In genomic region chr6:14921878-14922277, GRCh38 we compare ENCODE assay signal across 11 cellular contexts.
DNase-seq lines count a peak whose midpoint lies in the region; ATAC-seq and TF ChIP-seq lines count a peak whose summit lies in the region.
"Had no signal": no experiment of that assay in that cellular context is flagged by ENCODE, and none has a peak within 500 bp of the region (broad histone marks: within the 10 kb centered on the region; RNA-seq: fewer than 3 reads in every experiment).

No MANE protein-coding gene starts in this region.

- in situ Hi-C loops in gastrocnemius medialis (cut with MboI; ENCODE audit: low sequenced_read_pairs in 4 of 4), result no loop called here

- peaks cover 10% of the 10 kb centered on the region for H3K27me3 Mint-ChIP-seq in brain

- H3K4me1 ChIP-seq in Loucy (ENCODE audit: insufficient read depth, low read length, poor library complexity, severe bottlenecking), result peaks cover 51% of the 10 kb centered on the region
- H3K4me1 ChIP-seq in gastrocnemius medialis, result peaks cover 48 to 62% of the 10 kb centered on the region in 2 donors

- no peak for TF ChIP-seq POLR2A in gastrocnemius medialis (IDR thresholded peaks at IDR 0.05)

- POLR2A ChIA-PET in RWPE1 (lab: Yijun Ruan, JAX; ENCODE audit: low non-redundant PET), result no interaction called here

- peak overlapping the region; percentile 12 to 78 (median 63) for H3K27ac Mint-ChIP-seq in brain
- H3K27ac Mint-ChIP-seq: activated CD4-positive, alpha-beta T cell treated with anti-CD3 and anti-CD28 coated beads, Interleukin-2, amount 10 ng/mL, durations not matched to agents 24 days and 14 days had no signal

- H3K9ac ChIP-seq in Loucy (ENCODE audit: low read depth, low read length, poor library complexity, severe bottlenecking), result peak overlapping the region; percentile 6

- no peaks in the 10 kb centered on the region for H3K9me2 ChIP-seq in Loucy (replicated peaks; ENCODE audit: low read depth, low read length)

- H3K4me3 ChIP-seq in Loucy (ENCODE audit: low read length, poor library complexity, severe bottlenecking), result no peak overlapping the region
- H3K4me3 ChIP-seq in gastrocnemius medialis, result no peak overlapping the region
- H3K4me3 ChIP-seq: SK-N-MC had no signal

- peaks cover 67% of the 10 kb centered on the region for H3K4me1 Mint-ChIP-seq in brain
- H3K4me1 Mint-ChIP-seq: activated CD4-positive, alpha-beta T cell treated with anti-CD3 and anti-CD28 coated beads, Interleukin-2, amount 10 ng/mL, durations not matched to agents 24 days and 14 days had no signal

- peak overlapping the region in 1 of 5 experiments; percentile 22 for H3K4me3 Mint-ChIP-seq in brain
- H3K4me3 Mint-ChIP-seq: activated CD4-positive, alpha-beta T cell treated with anti-CD3 and anti-CD28 coated beads, Interleukin-2, amount 10 ng/mL, durations not matched to agents 24 days and 14 days had no signal

- no peaks in the 10 kb centered on the region for H3K9me3 ChIP-seq in Loucy (ENCODE audit: insufficient read depth, low read depth, low read length)
- no peaks in the 10 kb centered on the region for H3K9me3 ChIP-seq in gastrocnemius medialis

- H3K36me3 ChIP-seq in Loucy (ENCODE audit: insufficient read depth, low read length) (no peaks in the 10 kb centered on the region), gastrocnemius medialis (no peaks in the 10 kb centered on the region)

- H3F3A ChIP-seq in Loucy (ENCODE audit: low read depth), result no peaks in the 10 kb centered on the region

- peak overlapping the region; percentile 45 for H2AFZ ChIP-seq in Loucy (ENCODE audit: low read length)

- H3K27me3 ChIP-seq in Loucy (ENCODE audit: insufficient read depth, low read length, poor library complexity, severe bottlenecking) (no peaks in the 10 kb centered on the region), gastrocnemius medialis (no peaks in the 10 kb centered on the region)

- ATAC-seq in left lobe of liver, result peak; percentile 21
- no peak for ATAC-seq in gastrocnemius medialis
- ATAC-seq in GM18868 (IDR thresholded peaks at IDR 0.05; ENCODE audit: unreplicated experiment), result no peak
- no peak for ATAC-seq in HG03108 (IDR thresholded peaks at IDR 0.05; ENCODE audit: unreplicated experiment)

- CTCF ChIA-PET in RWPE1 (lab: Yijun Ruan, JAX), result no interaction called here

- H3K9me3 Mint-ChIP-seq in brain, result peaks cover 0 to 10% (median 0%) of the 10 kb centered on the region in 5 experiments
- H3K9me3 Mint-ChIP-seq: activated CD4-positive, alpha-beta T cell treated with anti-CD3 and anti-CD28 coated beads, Interleukin-2, amount 10 ng/mL, durations not matched to agents 24 days and 14 days had no signal

- H3K79me2 ChIP-seq in Loucy (ENCODE audit: insufficient read depth, low read length), result no peaks in the 10 kb centered on the region

- no peak overlapping the region for H3K4me2 ChIP-seq in Loucy (ENCODE audit: low read depth, low read length, poor library complexity, severe bottlenecking)

- H3K27ac ChIP-seq in gastrocnemius medialis (peak overlapping the region; percentile 87 to 97 (median 92)), RWPE1 (no peak overlapping the region)
- H3K27ac ChIP-seq: SK-N-MC had no signal

- no peaks in the 10 kb centered on the region for H4K20me1 ChIP-seq in Loucy (ENCODE audit: insufficient read depth, low read length, poor library complexity, severe bottlenecking)

- TF ChIP-seq CTCF in Loucy (conservative IDR thresholded peaks at IDR 0.05; ENCODE audit: low read length), result no peak
- no peak for TF ChIP-seq CTCF in brain (conservative IDR thresholded peaks at IDR 0.05)
- no peak for TF ChIP-seq CTCF in gastrocnemius medialis (IDR thresholded peaks at IDR 0.05 in 4 of 5, conservative IDR thresholded peaks at IDR 0.05 in 1 of 5)
- no peak for TF ChIP-seq CTCF in RWPE1 (conservative IDR thresholded peaks at IDR 0.05; ENCODE audit: low read depth)

- no peaks in the 10 kb centered on the region for H3K36me3 Mint-ChIP-seq in brain

- intact Hi-C loops in gastrocnemius medialis (cut with DNase I; ENCODE audit: low total_unique reads), result loop anchor here (5.0 to 10.0 kb wide), 3 partner anchors 433 to 593 kb away; no protein-coding TSS in a partner anchor

- peak; percentile 47 for DNase-seq in left lobe of liver (ENCODE audit: low spot score)
- DNase-seq in gastrocnemius medialis, result peak; percentile 27 to 45
- DNase-seq in NCI-H2227 (lab: John Stamatoyannopoulos, UW; ENCODE audit: unreplicated experiment), result no peak
- DNase-seq in RWPE1 (ENCODE audit: low spot score), result no peak
- DNase-seq: activated CD4-positive, alpha-beta T cell treated with anti-CD3 and anti-CD28 coated beads, Interleukin-2, amount 10 ng/mL, durations not matched to agents 24 days and 14 days; NCI-H524 treated with DMSO at 0.1 percent for 48 hours had no signal

Comparison
In these comparisons a context has a peak if more than half of its experiments do, and no peak if none do; other contexts are left out.
1. DNase-seq: peak in left lobe of liver (single experiment) and gastrocnemius medialis (2 of 2); none in NCI-H2227 (single experiment) and RWPE1 (single experiment).